8 cellular contexts compared by ENCODE assay signal in the genomic region with DNA sequence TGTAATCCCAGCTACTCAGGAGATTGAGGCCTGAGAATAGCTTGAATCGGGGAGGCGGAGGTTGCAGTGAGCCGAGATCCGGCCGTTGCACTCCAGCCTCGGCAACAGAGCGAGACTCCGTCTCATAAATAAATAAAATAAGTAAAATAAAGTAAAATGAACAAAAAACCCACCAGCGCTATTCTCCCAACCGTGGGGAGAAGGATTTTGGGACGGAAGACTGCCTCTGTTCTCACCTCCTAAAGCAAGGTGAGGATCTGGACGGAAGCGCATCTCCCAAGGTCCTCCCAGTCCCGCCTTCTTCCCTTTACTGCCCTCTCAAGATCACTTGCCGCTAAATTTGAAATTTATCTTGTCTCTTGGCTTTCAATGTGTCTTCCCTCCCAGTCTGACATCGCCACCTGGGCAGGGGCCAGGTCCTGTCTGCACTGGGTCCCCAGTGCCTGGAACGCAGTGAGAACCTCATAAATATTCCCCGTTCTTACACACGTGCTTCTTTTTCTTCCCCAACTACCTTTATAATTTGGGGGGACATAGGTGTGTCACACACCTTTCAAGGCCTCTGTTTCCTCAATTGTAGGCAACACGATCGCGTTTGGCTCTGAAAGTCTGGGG. TPM values are rescaled to one million over a fixed set of nuclear protein-coding genes. Genes with fewer than 3 reads are reported as not detected.
A peak's percentile ranks its signal among the peaks of the same experiment; 100 is the strongest.
DNase-seq lines count a peak whose midpoint lies in the region; ATAC-seq and TF ChIP-seq lines count a peak whose summit lies in the region.

No MANE protein-coding gene starts in this region.

- H3K4me3 Mint-ChIP-seq in T-helper 17 cell (peak overlapping the region; percentile 94), glutamatergic neuron (ENCODE audit: unreplicated experiment) (peak overlapping the region; percentile 80)

- H3K27ac Mint-ChIP-seq in T-helper 17 cell = peak overlapping the region; percentile 99
- H3K27ac Mint-ChIP-seq in glutamatergic neuron (ENCODE audit: unreplicated experiment) = no peak overlapping the region

- TF ChIP-seq POLR2A in HCT116 (IDR thresholded peaks at IDR 0.05; ENCODE audit: borderline replicate concordance, extremely low read depth, insufficient read depth, insufficient read length) = no peak

- H3K27ac ChIP-seq in HCT116 (ENCODE audit: low read depth, low read length) (peak overlapping the region; percentile 97), skin epidermis (peak overlapping the region in 20 of 21 experiments; percentile 74 to 99 (median 91))

- POLR2A ChIA-PET in HCT116 (lab: Charles Lee) = interaction anchor here (0.6 to 4.7 kb wide), 9 partner anchors 8 to 382 kb away, joined by 3 to 112 read pairs (median 4); partner anchors contain the start of genes ASF1B and TECR

- no TSS peak for BruUV-seq in HCT116 (replicated peaks; lab: Mats Ljungman, UMichigan)

- H3K36me3 Mint-ChIP-seq in T-helper 17 cell (ENCODE audit: low read depth) (peaks cover 8% of the 10 kb centered on the region), glutamatergic neuron (ENCODE audit: unreplicated experiment) (peaks cover 10% of the 10 kb centered on the region)

- H3K4me1 ChIP-seq in HCT116 (ENCODE audit: control insufficient read depth in 1 of 2, insufficient read depth in 2 of 2, low read length in 2 of 2) = peaks cover 48 to 74% of the 10 kb centered on the region in 2 experiments

- no peak for TF ChIP-seq RAD21 in HCT116 (IDR thresholded peaks at IDR 0.05; ENCODE audit: low read depth)

- H3K4me3 ChIP-seq in HCT116 (replicated peaks in 1 of 2; ENCODE audit: low read depth in 1 of 2, low read length in 2 of 2) = peak overlapping the region; percentile 51 to 60
- peak overlapping the region in 1 of 7 experiments; percentile 98 for H3K4me3 ChIP-seq in skin epidermis

- peaks cover 38% of the 10 kb centered on the region for H3K79me2 ChIP-seq in HCT116 (ENCODE audit: insufficient read depth, low read length)

- H3K27me3 Mint-ChIP-seq in T-helper 17 cell (no peaks in the 10 kb centered on the region), glutamatergic neuron (ENCODE audit: unreplicated experiment) (peaks cover 6% of the 10 kb centered on the region)

- peaks cover 58% of the 10 kb centered on the region for H3K4me1 Mint-ChIP-seq in T-helper 17 cell
- H3K4me1 Mint-ChIP-seq in glutamatergic neuron (ENCODE audit: low read depth, unreplicated experiment) = peaks cover 25% of the 10 kb centered on the region

- H3K4me2 ChIP-seq in HCT116 (ENCODE audit: low read length) = peak overlapping the region; percentile 87

- peaks cover 33% of the 10 kb centered on the region; the same call in 1 of the 2 replicates for H4K20me1 ChIP-seq in HCT116 (ENCODE audit: insufficient read depth)

- CTCF ChIA-PET in HCT116 (lab: Charles Lee) = interaction anchor here (1.2 kb wide), 1 partner anchor 14 kb away, joined by 3 read pairs; no protein-coding TSS in a partner anchor

- RAD21 ChIA-PET in HCT116 (lab: Charles Lee; ENCODE audit: low non-redundant PET in 1 of 2, low total read pairs in 2 of 2, uncharacterized antibody in 2 of 2, unreplicated experiment in 2 of 2) = interaction anchor here in 1 of 2 experiments (0.5 kb wide), 1 partner anchor 53 kb away, joined by 5 read pairs; the partner anchor contains the start of gene NDUFB7

- H3K9me3 ChIP-seq in HCT116 (ENCODE audit: control insufficient read depth in 1 of 2, insufficient read depth in 1 of 2, low read depth in 1 of 2, low read length in 2 of 2) (no peaks in the 10 kb centered on the region), T-helper 17 cell (ENCODE audit: control insufficient read depth, low read length, poor library complexity, severe bottlenecking) (no peaks in the 10 kb centered on the region)

- intact Hi-C loops in HCT116 (cut with micrococcal nuclease) = no loop called here

- ATAC-seq in HCT116 (no peak), T-helper 17 cell (no peak), HG02571 (IDR thresholded peaks at IDR 0.05; ENCODE audit: unreplicated experiment) (no peak)

- no peaks in the 10 kb centered on the region for H3K9me2 ChIP-seq in HCT116 (ENCODE audit: insufficient read depth)

- H3K36me3 ChIP-seq in HCT116 (ENCODE audit: control insufficient read depth in 1 of 2, insufficient read depth in 2 of 2, low read length in 2 of 2) = peaks cover 4 to 29% of the 10 kb centered on the region in 2 experiments; a peak in 3 of 4 replicates

- H3K9me3 Mint-ChIP-seq in glutamatergic neuron (ENCODE audit: unreplicated experiment) = peaks cover 15% of the 10 kb centered on the region

- no peaks in the 10 kb centered on the region for H3K27me3 ChIP-seq in HCT116 (ENCODE audit: insufficient read depth, low read length)

- no peak for DNase-seq in HCT116 (ENCODE audit: low read depth, low spot score)
- DNase-seq in T-helper 17 cell = no peak
- DNase-seq in glutamatergic neuron = no peak
- DNase-seq in NCI-H2171 (lab: John Stamatoyannopoulos, UW) = no peak
- no peak for DNase-seq in A172 (ENCODE audit: low spot score)
- DNase-seq in stimulated activated naive CD4-positive, alpha-beta T cell treated with Interleukin-2 at 50 U/mL for 16 hours (lab: John Stamatoyannopoulos, UW) = no peak

- no peak overlapping the region for H2AFZ ChIP-seq in HCT116 (ENCODE audit: low read depth, low read length, poor library complexity, severe bottlenecking)

- peak overlapping the region; percentile 66 for H3K9ac ChIP-seq in HCT116 (ENCODE audit: low read length)

- no peak for TF ChIP-seq CTCF in HCT116 (IDR thresholded peaks at IDR 0.05 in 2 of 3, conservative IDR thresholded peaks at IDR 0.05 in 1 of 3; ENCODE audit: borderline replicate concordance in 1 of 3, insufficient read depth in 1 of 3, low read depth in 2 of 3, low read length in 2 of 3)
- no peak for TF ChIP-seq CTCF in glutamatergic neuron (IDR thresholded peaks at IDR 0.05; ENCODE audit: partially characterized antibody, unreplicated experiment)

TF ChIP-seq in HCT116, 20 proteins besides CTCF, POLR2A, EP300 and RAD21:
- no peak for TF ChIP-seq ZNF274 (IDR thresholded peaks at IDR 0.05; ENCODE audit: low read depth, low read length)
- no peak for TF ChIP-seq SIN3A (IDR thresholded peaks at IDR 0.05; ENCODE audit: low read depth)
- TF ChIP-seq EZH2phosphoT487 (IDR thresholded peaks at IDR 0.05; ENCODE audit: borderline replicate concordance) = no peak
- TF ChIP-seq EZH2 (IDR thresholded peaks at IDR 0.05) = no peak
- no peak for TF ChIP-seq MAX (IDR thresholded peaks at IDR 0.05)
TF ChIP-seq in HCT116: peak in this region for 0.

RNA-seq across cellular contexts. Expression of gene DNAJB1, which starts 1.2 kb away (rescaled TPM):
- total RNA-seq in HCT116 (2021; ENCODE audit: unreplicated experiment) = 175 TPM
- polyA plus RNA-seq in HCT116 (2012) = 129 and 139 TPM in 2 replicates
- total RNA-seq in T-helper 17 cell = 100 to 1,000 TPM; 483 to 558 TPM
- total RNA-seq in glutamatergic neuron (ENCODE audit: unreplicated experiment) = 53.9 TPM
- total RNA-seq in A172 (2014; rRNA removed; shearing (Covaris generic)) = 216 and 229 TPM in 2 replicates

RNA-seq across cellular contexts. Expression of gene TECR, which starts 10.0 kb away (rescaled TPM):
- 232 TPM for total RNA-seq in HCT116 (2021; ENCODE audit: unreplicated experiment)
- polyA plus RNA-seq in HCT116 (2012) = 305 and 352 TPM in 2 replicates
- total RNA-seq in T-helper 17 cell = 100 to 1,000 TPM; 111 to 125 TPM
- 102 TPM for total RNA-seq in glutamatergic neuron (ENCODE audit: unreplicated experiment)
- total RNA-seq in A172 (2014; rRNA removed; shearing (Covaris generic)) = 69.6 and 81.8 TPM in 2 replicates

RNA-seq across cellular contexts. Expression of gene GIPC1, which starts 23.4 kb away (rescaled TPM):
- total RNA-seq in HCT116 (2021; ENCODE audit: unreplicated experiment) (103 TPM), T-helper 17 cell (10 to 100 TPM; 34.8 to 38.6 TPM), glutamatergic neuron (ENCODE audit: unreplicated experiment) (53.4 TPM)
- polyA plus RNA-seq in HCT116 (2012) = 112 and 135 TPM in 2 replicates
- 302 and 408 TPM in 2 replicates for total RNA-seq in A172 (2014; rRNA removed; shearing (Covaris generic))

RNA-seq across cellular contexts. Expression of gene PTGER1, which starts 44.2 kb away (rescaled TPM):
- total RNA-seq in HCT116 (2021; ENCODE audit: unreplicated experiment) (1.1 TPM), T-helper 17 cell (not detected), glutamatergic neuron (ENCODE audit: unreplicated experiment) (2.0 TPM)
- 0.47 and 0.55 TPM in 2 replicates for polyA plus RNA-seq in HCT116 (2012)
- total RNA-seq in A172 (2014; rRNA removed; shearing (Covaris generic)) = 0.29 TPM in 1 of 2 replicates, not detected in the other

RNA-seq across cellular contexts. Expression of gene NDUFB7, which starts 52.5 kb away (rescaled TPM):
- 167 TPM for total RNA-seq in HCT116 (2021; ENCODE audit: unreplicated experiment)
- 214 and 236 TPM in 2 replicates for polyA plus RNA-seq in HCT116 (2012)
- total RNA-seq in T-helper 17 cell = 10 to 100 TPM; 60.7 to 62.5 TPM
- 145 TPM for total RNA-seq in glutamatergic neuron (ENCODE audit: unreplicated experiment)
- 340 and 446 TPM in 2 replicates for total RNA-seq in A172 (2014; rRNA removed; shearing (Covaris generic))
